Comparison of ENCODE assay signal across 1 cellular context in the genomic region with DNA sequence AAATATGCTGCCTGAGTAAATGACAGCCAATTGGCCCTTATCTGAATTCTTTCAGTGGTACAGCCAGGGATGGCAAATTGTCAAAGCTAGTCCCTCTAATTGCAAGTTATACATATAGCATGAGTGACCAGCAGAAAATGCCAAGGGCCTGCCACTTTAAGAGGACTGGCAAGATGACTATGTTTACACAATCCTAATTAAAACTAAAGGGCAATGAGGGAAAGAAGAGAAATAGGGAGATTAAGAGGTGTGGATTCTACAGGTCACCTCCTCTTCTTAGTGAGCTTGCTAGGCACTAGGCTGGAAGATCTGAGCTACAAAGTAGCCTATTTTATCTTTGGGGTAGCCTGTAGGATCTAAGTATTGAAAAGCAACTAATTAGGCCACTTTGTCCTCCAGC.
TF ChIP-seq lines count a peak whose summit lies in the region.

No MANE protein-coding gene starts in this region.

TF ChIP-seq in SK-N-SH, 30 proteins besides CTCF, POLR2A, EP300 and RAD21 (continued from another document):
- no peak for TF ChIP-seq TAF1 (IDR thresholded peaks at IDR 0.05; ENCODE audit: borderline replicate concordance, low read depth, low read length)
